Comparison of ENCODE assay signal across 9 cellular contexts in the genomic region with DNA sequence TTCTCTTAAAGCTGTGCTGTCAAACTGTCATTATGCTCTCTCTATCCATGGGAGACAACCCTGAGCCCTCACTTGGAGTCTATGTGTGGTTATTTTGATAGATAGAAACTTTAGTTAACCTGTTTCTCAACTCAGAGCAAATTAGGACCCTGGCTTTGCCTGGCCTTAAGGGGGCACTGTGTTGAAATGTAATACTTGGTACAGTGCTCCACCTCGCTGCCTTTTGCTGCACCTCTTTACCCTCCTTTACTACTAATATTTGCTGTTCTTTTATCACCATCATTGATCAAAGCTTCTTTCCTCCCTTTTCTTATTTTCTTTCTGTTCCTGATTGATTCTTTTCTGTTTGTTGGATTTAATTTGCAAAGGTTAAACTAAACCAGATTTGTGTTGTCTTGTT. TPM values are rescaled to one million over a fixed set of nuclear protein-coding genes. Genes with fewer than 3 reads are reported as not detected.
DNase-seq lines count a peak whose midpoint lies in the region; ATAC-seq, FAIRE-seq and TF ChIP-seq lines count a peak whose summit lies in the region.
"Had no signal": no experiment of that assay in that cellular context is flagged by ENCODE, and none has a peak within 500 bp of the region (broad histone marks: within the 10 kb centered on the region; RNA-seq: fewer than 3 reads in every experiment).

No MANE protein-coding gene starts in this region.

- H3K9me3 Mint-ChIP-seq in activated CD4-positive, alpha-beta memory T cell treated with anti-CD3 and anti-CD28 coated beads for 36 hours, result no peaks in the 10 kb centered on the region
- no peaks in the 10 kb centered on the region for H3K9me3 Mint-ChIP-seq in activated CD4-positive, alpha-beta memory T cell treated with anti-CD3 and anti-CD28 coated beads, Interleukin-2, amount 10 ng/mL, durations not matched to agents 7 days and 5 days

- H3K4me3 ChIP-seq in brain microvascular endothelial cell (ENCODE audit: low read depth, low read length), result no peak overlapping the region
- no peak overlapping the region for H3K4me3 ChIP-seq in osteoblast (ENCODE audit: insufficient read depth, low read length)
- H3K4me3 ChIP-seq: SJSA1 had no signal

- H3K36me3 ChIP-seq in brain microvascular endothelial cell (replicated peaks) (no peaks in the 10 kb centered on the region), osteoblast (ENCODE audit: insufficient read depth, low read length) (no peaks in the 10 kb centered on the region)
- H3K36me3 ChIP-seq: SJSA1 had no signal

- no peak overlapping the region for H3K27ac ChIP-seq in brain microvascular endothelial cell
- no peak overlapping the region for H3K27ac ChIP-seq in osteoblast (ENCODE audit: low read depth, low read length)
- H3K27ac ChIP-seq: SJSA1 had no signal

- H3K4me2 ChIP-seq in osteoblast (ENCODE audit: insufficient read depth, low read length), result no peak overlapping the region

- in situ Hi-C loops in brain microvascular endothelial cell (cut with HindIII; ENCODE audit: low pct_ligation_motif_present, low sequenced_read_pairs), result no loop called here

- H3K27me3 ChIP-seq in brain microvascular endothelial cell (replicated peaks) (no peaks in the 10 kb centered on the region), osteoblast (ENCODE audit: insufficient read depth, low read length) (no peaks in the 10 kb centered on the region)
- H3K27me3 ChIP-seq: SJSA1 had no signal

- no peak for FAIRE-seq in frontal cortex (lab: Jason Lieb, UNC)

- H3K9me3 ChIP-seq in osteoblast (ENCODE audit: low read depth, low read length), result no peaks in the 10 kb centered on the region
- H3K9me3 ChIP-seq: SJSA1 had no signal

- CTCF ChIA-PET in activated CD4-positive, alpha-beta memory T cell treated with anti-CD3 and anti-CD28 coated beads for 36 hours (lab: Charles Lee), result interaction anchor here (0.6 to 1.9 kb wide), 4 partner anchors 27 to 967 kb away, joined by 3 to 6 read pairs (median 4); no protein-coding TSS in a partner anchor
- CTCF ChIA-PET in activated CD4-positive, alpha-beta memory T cell treated with anti-CD3 and anti-CD28 coated beads, Interleukin-2, amount 10 ng/mL, durations not matched to agents 7 days and 5 days (lab: Charles Lee), result interaction anchor here (1.0 to 1.3 kb wide), 2 partner anchors 21 to 23 kb away, joined by 3 read pairs; no protein-coding TSS in a partner anchor

- H3K27ac Mint-ChIP-seq in activated CD4-positive, alpha-beta memory T cell treated with anti-CD3 and anti-CD28 coated beads for 36 hours, result no peak overlapping the region
- H3K27ac Mint-ChIP-seq in activated CD4-positive, alpha-beta memory T cell treated with anti-CD3 and anti-CD28 coated beads, Interleukin-2, amount 10 ng/mL, durations not matched to agents 7 days and 5 days, result no peak overlapping the region

- peaks cover 2% of the 10 kb centered on the region for H3K36me3 Mint-ChIP-seq in activated CD4-positive, alpha-beta memory T cell treated with anti-CD3 and anti-CD28 coated beads for 36 hours
- peaks cover 30% of the 10 kb centered on the region for H3K36me3 Mint-ChIP-seq in activated CD4-positive, alpha-beta memory T cell treated with anti-CD3 and anti-CD28 coated beads, Interleukin-2, amount 10 ng/mL, durations not matched to agents 7 days and 5 days (ENCODE audit: low read depth)

- peaks cover 6% of the 10 kb centered on the region for H3K4me1 ChIP-seq in osteoblast (ENCODE audit: insufficient read depth, low read length)
- H3K4me1 ChIP-seq: SJSA1 had no signal

- peaks cover 84% of the 10 kb centered on the region for H3K4me1 Mint-ChIP-seq in activated CD4-positive, alpha-beta memory T cell treated with anti-CD3 and anti-CD28 coated beads for 36 hours (ENCODE audit: low read depth)
- H3K4me1 Mint-ChIP-seq in activated CD4-positive, alpha-beta memory T cell treated with anti-CD3 and anti-CD28 coated beads, Interleukin-2, amount 10 ng/mL, durations not matched to agents 7 days and 5 days, result peaks cover 75% of the 10 kb centered on the region

- no peak overlapping the region for H3K4me3 Mint-ChIP-seq in activated CD4-positive, alpha-beta memory T cell treated with anti-CD3 and anti-CD28 coated beads for 36 hours
- no peak overlapping the region for H3K4me3 Mint-ChIP-seq in activated CD4-positive, alpha-beta memory T cell treated with anti-CD3 and anti-CD28 coated beads, Interleukin-2, amount 10 ng/mL, durations not matched to agents 7 days and 5 days

- no peaks in the 10 kb centered on the region for H3K27me3 Mint-ChIP-seq in activated CD4-positive, alpha-beta memory T cell treated with anti-CD3 and anti-CD28 coated beads for 36 hours
- H3K27me3 Mint-ChIP-seq in activated CD4-positive, alpha-beta memory T cell treated with anti-CD3 and anti-CD28 coated beads, Interleukin-2, amount 10 ng/mL, durations not matched to agents 7 days and 5 days, result no peaks in the 10 kb centered on the region

- peak; percentile 35 for DNase-seq in activated CD4-positive, alpha-beta memory T cell treated with anti-CD3 and anti-CD28 coated beads for 36 hours
- no peak for DNase-seq in activated CD4-positive, alpha-beta memory T cell treated with anti-CD3 and anti-CD28 coated beads, Interleukin-2, amount 10 ng/mL, durations not matched to agents 7 days and 5 days
- DNase-seq in brain microvascular endothelial cell, result no peak
- DNase-seq in osteoblast (ENCODE audit: insufficient read length, low spot score, missing footprints), result no peak
- DNase-seq in frontal cortex (ENCODE audit: low spot score in 2 of 2), result no peak
- no peak for DNase-seq in NCI-H2227 (lab: John Stamatoyannopoulos, UW; ENCODE audit: unreplicated experiment)
- DNase-seq in NCI-H226, result no peak

- intact Hi-C loops in activated CD4-positive, alpha-beta memory T cell treated with anti-CD3 and anti-CD28 coated beads for 36 hours (cut with micrococcal nuclease), result loop anchor here (5.0 kb wide), 2 partner anchors 130 to 190 kb away; no protein-coding TSS in a partner anchor

- no peak overlapping the region for H2AFZ ChIP-seq in osteoblast (ENCODE audit: low read length)

- H4K20me1 ChIP-seq in osteoblast (ENCODE audit: insufficient read depth, low read length), result peaks cover 78% of the 10 kb centered on the region

- H3K79me2 ChIP-seq in osteoblast (ENCODE audit: insufficient read depth, low read length), result peaks cover 91% of the 10 kb centered on the region

- POLR2A ChIA-PET in activated CD4-positive, alpha-beta memory T cell treated with anti-CD3 and anti-CD28 coated beads for 36 hours (lab: Charles Lee), result no interaction called here
- POLR2A ChIA-PET in activated CD4-positive, alpha-beta memory T cell treated with anti-CD3 and anti-CD28 coated beads, Interleukin-2, amount 10 ng/mL, durations not matched to agents 7 days and 5 days (lab: Charles Lee), result no interaction called here

- ATAC-seq in HG02981 (IDR thresholded peaks at IDR 0.05; ENCODE audit: unreplicated experiment), result peak; percentile 50

- peak; percentile 69 for TF ChIP-seq CTCF in brain microvascular endothelial cell (IDR thresholded peaks at IDR 0.05; ENCODE audit: low read depth, low read length, missing control alignments)
- TF ChIP-seq CTCF in osteoblast (IDR thresholded peaks at IDR 0.05; ENCODE audit: extremely low read depth, low read depth, low read length), result peak; percentile 38

RNA-seq across cellular contexts. Expression of a gene that starts 34.3 kb away (rescaled TPM):
- 100 to 1,000 TPM; 115 to 117 TPM for total RNA-seq in activated CD4-positive, alpha-beta memory T cell treated with anti-CD3 and anti-CD28 coated beads for 36 hours
- 100 to 1,000 TPM; 199 to 201 TPM for total RNA-seq in activated CD4-positive, alpha-beta memory T cell treated with anti-CD3 and anti-CD28 coated beads, Interleukin-2, amount 10 ng/mL, durations not matched to agents 7 days and 5 days
- total RNA-seq in osteoblast, result 216 and 247 TPM in 2 replicates
- 190 TPM for total RNA-seq in frontal cortex
